Comparison of ENCODE assay signal across 22 cellular contexts in the genomic region with DNA sequence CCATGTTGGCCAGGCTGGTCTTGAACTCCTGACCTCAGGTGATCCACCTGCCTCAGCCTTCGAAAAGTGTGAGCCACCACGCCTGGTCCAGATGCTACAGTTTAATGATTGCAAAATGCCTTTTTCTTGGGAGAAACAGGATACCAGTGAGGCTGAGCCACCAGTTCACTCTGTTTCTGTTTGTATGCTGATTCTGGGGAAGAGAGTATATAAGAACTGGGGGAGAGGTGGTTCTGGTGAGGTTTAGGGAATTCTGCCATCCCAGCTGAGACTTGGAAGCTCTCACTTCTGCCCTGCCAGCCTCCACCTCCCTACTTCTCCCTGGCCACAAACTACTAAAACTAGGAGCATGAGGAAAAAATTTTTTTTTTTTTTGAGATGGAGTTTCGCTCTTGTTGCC. TPM values are rescaled to one million over a fixed set of nuclear protein-coding genes. Genes with fewer than 3 reads are reported as not detected.
"Had no signal": no experiment of that assay in that cellular context is flagged by ENCODE, and none has a peak within 500 bp of the region (broad histone marks: within the 10 kb centered on the region; RNA-seq: fewer than 3 reads in every experiment).

No MANE protein-coding gene starts in this region.

- ATAC-seq: activated naive CD4-positive, alpha-beta T cell treated with anti-CD3 and anti-CD28 coated beads, Interleukin-2, amount 50 U/mL, for 72 hours; activated T-cell treated with anti-CD3 and anti-CD28 coated beads, Interleukin-2, amount 50 U/mL, for 72 hours; gastroesophageal sphincter; left ventricle myocardium superior had no signal

- H3K4me1 Mint-ChIP-seq: mesothelial cell of epicardium, nephron progenitor cell had no signal

- H3K9me3 Mint-ChIP-seq: activated naive CD4-positive, alpha-beta T cell treated with anti-CD3 and anti-CD28 coated beads, Interleukin-2, amount 50 U/mL, for 72 hours; activated T-cell treated with anti-CD3 and anti-CD28 coated beads, Interleukin-2, amount 50 U/mL, for 72 hours; mesothelial cell of epicardium; naive B cell; nephron progenitor cell had no signal

- H3K27ac Mint-ChIP-seq: activated T-cell treated with anti-CD3 and anti-CD28 coated beads, Interleukin-2, amount 50 U/mL, for 72 hours; mesothelial cell of epicardium; nephron progenitor cell had no signal

- H3K27me3 Mint-ChIP-seq: naive B cell had no signal

- DNase-seq: activated CD4-positive, alpha-beta T cell treated with anti-CD3 and anti-CD28 coated beads for 48 hours; activated CD4-positive, alpha-beta T cell treated with anti-CD3 and anti-CD28 coated beads, Interleukin-2, amount 50 U/mL, for 48 hours; activated CD4-positive, CD25-positive, alpha-beta regulatory T cell; activated naive CD4-positive, alpha-beta T cell; activated T-cell treated with anti-CD3 and anti-CD28 coated beads, Interleukin-2, amount 50 U/mL, for 72 hours; amniotic stem cell; brain microvascular endothelial cell; caudate nucleus; dermis blood vessel endothelial cell; effector CD4-positive, alpha-beta T cell; left cardiac atrium; left ventricle myocardium superior; naive B cell; nephron progenitor cell; spleen; stimulated activated naive CD4-positive, alpha-beta T cell; T-helper 1 cell had no signal

- H3K4me3 Mint-ChIP-seq: mesothelial cell of epicardium, naive B cell, nephron progenitor cell had no signal

RNA-seq across cellular contexts. Expression of gene BGLAP, which starts 37.3 kb away (rescaled TPM):
- total RNA-seq: dermis blood vessel endothelial cell, fibroblast of villous mesenchyme, right atrium auricular region had no signal

RNA-seq across cellular contexts. Expression of gene PAQR6, which starts 43.2 kb away (rescaled TPM):
- total RNA-seq: right atrium auricular region had no signal
